In genomic region chrX:150599226-150599625, GRCh38 we compare ENCODE assay signal across 30 cellular contexts. TPM values are rescaled to one million over a fixed set of nuclear protein-coding genes. Genes with fewer than 3 reads are reported as not detected.
DNase-seq lines count a peak whose midpoint lies in the region; ATAC-seq, FAIRE-seq and TF ChIP-seq lines count a peak whose summit lies in the region.
"Had no signal": no experiment of that assay in that cellular context is flagged by ENCODE, and none has a peak within 500 bp of the region (broad histone marks: within the 10 kb centered on the region; RNA-seq: fewer than 3 reads in every experiment).

No MANE protein-coding gene starts in this region.

- no peaks in the 10 kb centered on the region; the same call in 1 of the 2 replicates for H4K20me1 ChIP-seq in GM12878 (ENCODE audit: control insufficient read depth, insufficient read depth)

- DNase-seq in DMS53 (lab: John Stamatoyannopoulos, UW) (peak; percentile 8), DMS53 treated with DMSO at 0.1 percent for 48 hours (lab: John Stamatoyannopoulos, UW; ENCODE audit: unreplicated experiment) (no peak), HuH-7 (ENCODE audit: low spot score) (peak; percentile 4), GM12878 (ENCODE audit: low read depth, low spot score) (no peak), ovary (no peak)
- no peak for DNase-seq in stimulated activated naive B cell treated with anti-CD40 and anti-IgM and Interleukin-4, amounts not matched to agents 10 μg/mL and 1 μg/mL and 100 μg/mL, for 72 hours
- DNase-seq: DMS153; Kasumi-1; MV-4-11; NCI-H1105 treated with DMSO at 0.1 percent for 48 hours; NCI-H146; NCI-H2029; NCI-H446; NCI-H524 treated with DMSO at 0.1 percent for 48 hours; NCI-H774; NK-92 treated with Interleukin-12 subunit alpha and Interleukin-12 subunit beta, amount 100 ng/mL, for 24 hours; PC-9; Right ventricle myocardium superior; RPMI8226; T-helper 1 cell had no signal

- no peaks in the 10 kb centered on the region for H3K9me3 Mint-ChIP-seq in stimulated activated naive B cell treated with anti-CD40 and anti-IgM and Interleukin-4, amounts not matched to agents 10 μg/mL and 1 μg/mL and 100 μg/mL, for 72 hours

- H3K27ac ChIP-seq in GM12878 (ENCODE audit: control insufficient read depth, insufficient read depth) (no peak overlapping the region), ovary (no peak overlapping the region)
- H3K27ac ChIP-seq: 22Rv1, C4-2B, HL-60, PC-9, SJSA1 had no signal

- POLR2A ChIA-PET in GM12878 (lab: Charles Lee) = no interaction called here

- no peaks in the 10 kb centered on the region for H3K36me3 ChIP-seq in GM12878 (ENCODE audit: control insufficient read depth in 2 of 2, insufficient read depth in 2 of 2, low read length in 1 of 2)
- no peaks in the 10 kb centered on the region for H3K36me3 ChIP-seq in ovary
- H3K36me3 ChIP-seq: HAP-1, SJSA1 had no signal

- FAIRE-seq in GM12878 (lab: Jason Lieb, UNC) = no peak
- FAIRE-seq: G401.6, GM18507 had no signal

- 86% methylated on average over 1 of the region's 1 CpG for WGBS in GM12878 (ENCODE audit: insufficient coverage, insufficient replicate concordance, low lambda C conversion rate, missing lambda C conversion rate)
- 42 to 77% (median 77%) methylated on average over 1 of the region's 1 CpG for WGBS in ovary, 3 donors

- CTCF ChIA-PET in GM12878 (lab: Yijun Ruan, JAX) = no interaction called here

- TF ChIP-seq EP300 in GM12878 (IDR thresholded peaks at IDR 0.05; ENCODE audit: borderline replicate concordance in 1 of 2, control insufficient read depth in 1 of 2, low read depth in 2 of 2, low read length in 2 of 2) (no peak), ovary (IDR thresholded peaks at IDR 0.05) (no peak)

- TF ChIP-seq CTCF in GM12878 (IDR thresholded peaks at IDR 0.05 in 2 of 3, conservative IDR thresholded peaks at IDR 0.05 in 1 of 3; ENCODE audit: control insufficient read depth in 2 of 3, extremely low read depth in 1 of 3, insufficient read depth in 1 of 3, low read depth in 3 of 3, low read length in 3 of 3) (0 out of 6 replicates have a peak, but pooled peaks of 1 of the 3 experiments have one; percentile 7), ovary (IDR thresholded peaks at IDR 0.05) (no peak)

- no peak overlapping the region for H3K4me3 Mint-ChIP-seq in stimulated activated naive B cell treated with anti-CD40 and anti-IgM and Interleukin-4, amounts not matched to agents 10 μg/mL and 1 μg/mL and 100 μg/mL, for 72 hours
- H3K4me3 Mint-ChIP-seq: B cell had no signal

- peaks cover 5 to 9% of the 10 kb centered on the region in 2 donors for H3K4me1 Mint-ChIP-seq in stimulated activated naive B cell treated with anti-CD40 and anti-IgM and Interleukin-4, amounts not matched to agents 10 μg/mL and 1 μg/mL and 100 μg/mL, for 72 hours

- RAD21 ChIA-PET in GM12878 (lab: Charles Lee; ENCODE audit: unreplicated experiment) = no interaction called here

- no peak for TF ChIP-seq RAD21 in GM12878 (IDR thresholded peaks at IDR 0.05; ENCODE audit: insufficient read depth, low read depth, low read length)

- H3K27me3 ChIP-seq in GM12878 (replicated peaks in 1 of 2; ENCODE audit: control insufficient read depth in 2 of 2, insufficient read depth in 2 of 2, low read length in 1 of 2) (no peaks in the 10 kb centered on the region), ovary (no peaks in the 10 kb centered on the region)
- H3K27me3 ChIP-seq: SJSA1 had no signal

- H3K79me2 ChIP-seq in GM12878 (ENCODE audit: control insufficient read depth, insufficient read depth, low read length) = no peaks in the 10 kb centered on the region

- ATAC-seq in GM12878 (peak; percentile 29; the same call in 1 of the 3 replicates), HG02763 (IDR thresholded peaks at IDR 0.05; ENCODE audit: unreplicated experiment) (no peak), SK-N-SH treated with all-trans-retinoic acid at 6 μM for 48 hours (no peak)
- ATAC-seq in stimulated activated naive B cell treated with anti-CD40 and anti-IgM and Interleukin-4, amounts not matched to agents 10 μg/mL and 1 μg/mL and 100 μg/mL, for 72 hours (replicated peaks) = no peak

- H3K27me3 Mint-ChIP-seq in stimulated activated naive B cell treated with anti-CD40 and anti-IgM and Interleukin-4, amounts not matched to agents 10 μg/mL and 1 μg/mL and 100 μg/mL, for 72 hours = no peaks in the 10 kb centered on the region
- H3K27me3 Mint-ChIP-seq: B cell had no signal

- no peak overlapping the region for H3K9ac ChIP-seq in GM12878 (ENCODE audit: control insufficient read depth, insufficient read depth, low read length)

- in situ Hi-C loops in GM12878 (cut with MboI) = no loop called here

- intact Hi-C loops in GM12878 (cut with micrococcal nuclease; ENCODE audit: unreplicated experiment) (no loop called here), ovary (cut with DNase I) (no loop called here)

- no TSS peak for BruUV-seq in GM12878 (replicated peaks; lab: Mats Ljungman, UMichigan)

- H3K4me3 ChIP-seq in GM12878 = no peak overlapping the region
- H3K4me3 ChIP-seq in ovary = no peak overlapping the region
- H3K4me3 ChIP-seq: HAP-1, PC-9, SJSA1 had no signal

- H3K9me3 ChIP-seq in GM12878 (replicated peaks; ENCODE audit: control insufficient read depth, insufficient read depth, low read length) (no peaks in the 10 kb centered on the region), ovary (no peaks in the 10 kb centered on the region)
- H3K9me3 ChIP-seq: HAP-1, SJSA1 had no signal

- H3K4me2 ChIP-seq in GM12878 (ENCODE audit: control insufficient read depth, insufficient read depth) = no peak overlapping the region
- H3K4me2 ChIP-seq: PC-9 had no signal

- H3K27ac Mint-ChIP-seq in stimulated activated naive B cell treated with anti-CD40 and anti-IgM and Interleukin-4, amounts not matched to agents 10 μg/mL and 1 μg/mL and 100 μg/mL, for 72 hours = peak overlapping the region; percentile 60
- H3K27ac Mint-ChIP-seq: B cell had no signal

- peaks cover 6 to 8% of the 10 kb centered on the region in 2 donors for H3K36me3 Mint-ChIP-seq in stimulated activated naive B cell treated with anti-CD40 and anti-IgM and Interleukin-4, amounts not matched to agents 10 μg/mL and 1 μg/mL and 100 μg/mL, for 72 hours

- TF ChIP-seq POLR2A in GM12878 (IDR thresholded peaks at IDR 0.05; ENCODE audit: low read depth, low read length) = no peak
- no peak for TF ChIP-seq POLR2A in ovary (IDR thresholded peaks at IDR 0.05)

- no peaks in the 10 kb centered on the region for H3K4me1 ChIP-seq in GM12878 (ENCODE audit: control insufficient read depth, insufficient read depth, low read length)
- no peaks in the 10 kb centered on the region for H3K4me1 ChIP-seq in ovary (ENCODE audit: insufficient read depth)
- H3K4me1 ChIP-seq: HAP-1, SJSA1 had no signal

- no peak overlapping the region for H2AFZ ChIP-seq in GM12878 (ENCODE audit: control insufficient read depth, low read depth, low read length)
- H2AFZ ChIP-seq: PC-9 had no signal

- SMC1A ChIA-PET in GM12878 (lab: Charles Lee; ENCODE audit: uncharacterized antibody, unreplicated experiment) = no interaction called here

TF ChIP-seq in GM12878, 131 proteins besides CTCF, POLR2A, EP300 and RAD21 (continues in another document):
- TF ChIP-seq ATF7 (IDR thresholded peaks at IDR 0.05; ENCODE audit: low read depth) (no peak), HDAC6 (IDR thresholded peaks at IDR 0.05; ENCODE audit: unreplicated experiment) (no peak), RFX5 (IDR thresholded peaks at IDR 0.05; ENCODE audit: low read depth, low read length) (no peak), EGR1 (IDR thresholded peaks at IDR 0.05; ENCODE audit: borderline replicate concordance in 1 of 2, low read depth in 2 of 2, low read length in 2 of 2) (no peak), USF2 (IDR thresholded peaks at IDR 0.05; ENCODE audit: borderline replicate concordance, low read depth, low read length) (no peak)

TF ChIP-seq in SK-N-SH treated with all-trans-retinoic acid at 6 μM for 48 hours, 23 proteins besides CTCF, POLR2A, EP300 and RAD21 (continues in another document):
- TF ChIP-seq CREB5 (CRISPR knock-in tag; IDR thresholded peaks at IDR 0.05; ENCODE audit: low read depth) (no peak), ISL1 (CRISPR knock-in tag; IDR thresholded peaks at IDR 0.05) (no peak), ZNF565 (CRISPR knock-in tag; conservative IDR thresholded peaks at IDR 0.05; ENCODE audit: low read depth) (no peak), ESRRG (CRISPR knock-in tag; IDR thresholded peaks at IDR 0.05) (no peak), GLIS3 (CRISPR knock-in tag; IDR thresholded peaks at IDR 0.05) (no peak)

RNA-seq across cellular contexts. Expression of gene MTM1, which starts 30.8 kb away (rescaled TPM):
- 13.8 and 14.0 TPM in 2 replicates for total RNA-seq in GM12878 (2013; cell fraction: nucleolus; rRNA removed)
- total RNA-seq in GM12878 (2014; rRNA removed) (6.4 and 13.3 TPM in 2 replicates), GM12878 (2014; rRNA removed; fragmentation: Illumina TruSeq; extraction: Trizol) (8.5 and 8.9 TPM in 2 replicates), GM12878 (2021) (9.1 and 9.2 TPM in 2 replicates), ovary (10 to 100 TPM; 13.4 to 28.3 (median 25.3) TPM)
- polyA plus RNA-seq in GM12878 (2011; ENCODE audit: low read depth) = 1.8 TPM
- polyA plus RNA-seq in GM12878 (2011; rRNA removed) (3.9 and 5.9 TPM in 2 replicates), GM12878 (2014; fragmentation: Illumina TruSeq; extraction: Trizol) (7.9 and 10.8 TPM in 2 replicates), GM12878 (2014; fragmentation: Nextera tagmentation; extraction: Ambion mirVana) (1 to 10 TPM; 3.9 to 5.3 TPM), GM12878 (2014; rRNA removed) (4.9 and 6.6 TPM in 2 replicates), GM12878 (2016; fragmentation: Nextera tagmentation; extraction: Ambion mirVana) (10 to 100 TPM; 10.6 to 11.4 TPM), ovary (10 to 100 TPM in 1 of 2 donors, 1 to 10 TPM in 1; 8.8 to 13.5 TPM)
- polyA plus RNA-seq in GM12878 (2011; cell fraction: cytosol; rRNA removed) = 1.2 TPM in 2 replicates
- 1.6 and 2.3 TPM in 2 replicates for polyA plus RNA-seq in GM12878 (2011; cell fraction: nucleus; rRNA removed)
- polyA plus RNA-seq in GM12878 (2012) = 2.8 and 3.7 TPM in 2 replicates
- polyA minus RNA-seq in GM12878 (2011; rRNA and poly(A)+ RNA removed) = 1.6 and 8.9 TPM in 2 replicates
- 0.53 and 0.83 TPM in 2 replicates for polyA minus RNA-seq in GM12878 (2011; cell fraction: cytosol; rRNA and poly(A)+ RNA removed)
- polyA minus RNA-seq in GM12878 (2011; cell fraction: nucleus; rRNA and poly(A)+ RNA removed) = 3.5 and 4.2 TPM in 2 replicates

Comparison
In these comparisons a context has a peak if more than half of its experiments do, and no peak if none do; other contexts are left out.
1. DNase-seq: peak in DMS53 (single experiment) and HuH-7 (single experiment); none in DMS53 treated with DMSO at 0.1 percent for 48 hours (single experiment), GM12878 (single experiment), stimulated activated naive B cell treated with anti-CD40 and anti-IgM and Interleukin-4, amounts not matched to agents 10 μg/mL and 1 μg/mL and 100 μg/mL, for 72 hours (single experiment) and ovary (0 of 5).